Comparison of ENCODE assay signal across 36 cellular contexts in genomic region chr5:158045696-158046095, GRCh38.
"Had no signal": no experiment of that assay in that cellular context is flagged by ENCODE, and none has a peak within 500 bp of the region (broad histone marks: within the 10 kb centered on the region; RNA-seq: fewer than 3 reads in every experiment).

No MANE protein-coding gene starts in this region.

- ATAC-seq: activated CD4-positive, CD25-positive, alpha-beta regulatory T cell treated with anti-CD3 and anti-CD28 coated beads, Interleukin-2, amount 50 U/mL, for 24 hours; activated CD8-positive, alpha-beta memory T cell treated with anti-CD3 and anti-CD28 coated beads, Interleukin-2, amount 10 ng/mL, durations not matched to agents 7 days and 5 days; activated CD8-positive, alpha-beta T cell treated with anti-CD3 and anti-CD28 coated beads, Interleukin-2, amount 10 ng/mL, durations not matched to agents 7 days and 5 days; activated naive CD8-positive, alpha-beta T cell treated with anti-CD3 and anti-CD28 coated beads, Interleukin-2, amount 50 U/mL, for 24 hours; body of pancreas; gastrocnemius medialis; heart right ventricle; T-helper 17 cell had no signal

- H3K4me3 Mint-ChIP-seq: activated B cell treated with CpG ODN at 0.5 μM for 24 hours; activated CD8-positive, alpha-beta memory T cell treated with anti-CD3 and anti-CD28 coated beads, Interleukin-2, amount 10 ng/mL, durations not matched to agents 7 days and 5 days; activated CD8-positive, alpha-beta T cell treated with anti-CD3 and anti-CD28 coated beads, Interleukin-2, amount 10 ng/mL, durations not matched to agents 7 days and 5 days; activated naive CD4-positive, alpha-beta T cell treated with anti-CD3 and anti-CD28 coated beads for 36 hours; activated naive CD4-positive, alpha-beta T cell treated with anti-CD3 and anti-CD28 coated beads, Interleukin-2, amount 50 U/mL, for 24 hours; activated naive CD8-positive, alpha-beta T cell treated with anti-CD3 and anti-CD28 coated beads for 36 hours; activated naive CD8-positive, alpha-beta T cell treated with anti-CD3 and anti-CD28 coated beads, Interleukin-2, amount 50 U/mL, for 24 hours; activated T-helper 1 cell treated with anti-CD3 and anti-CD28 coated beads, Interleukin-12 subunit alpha, Interleukin-12 subunit beta, Interleukin-2, Interleukin-4 antibody, amounts not matched to agents 30 ng/mL and 10 ng/mL and 1 ng/mL, durations not matched to agents 14 hours and 24 hours and 36 hours; T-helper 17 cell; T-helper 2 cell treated with Interferon-gamma antibody and Interleukin-4, amounts not matched to agents 5 μg/mL and 100 μg/mL, for 36 hours had no signal

- H3K4me3 ChIP-seq: adrenal gland, body of pancreas, cardiac muscle cell, colonic mucosa, gastrocnemius medialis, heart right ventricle, hepatocyte had no signal

- H3K4me1 ChIP-seq: colonic mucosa, gastrocnemius medialis, heart right ventricle had no signal

- H3K9me3 Mint-ChIP-seq: activated naive CD4-positive, alpha-beta T cell treated with anti-CD3 and anti-CD28 coated beads for 36 hours; activated naive CD4-positive, alpha-beta T cell treated with anti-CD3 and anti-CD28 coated beads, Interleukin-2, amount 50 U/mL, for 24 hours; activated naive CD8-positive, alpha-beta T cell treated with anti-CD3 and anti-CD28 coated beads for 36 hours; activated naive CD8-positive, alpha-beta T cell treated with anti-CD3 and anti-CD28 coated beads, Interleukin-2, amount 50 U/mL, for 24 hours; activated T-helper 1 cell treated with anti-CD3 and anti-CD28 coated beads, Interleukin-12 subunit alpha, Interleukin-12 subunit beta, Interleukin-2, Interleukin-4 antibody, amounts not matched to agents 30 ng/mL and 10 ng/mL and 1 ng/mL, durations not matched to agents 14 hours and 24 hours and 36 hours; activated T-helper 2 cell treated with anti-CD3 and anti-CD28 coated beads, Interferon-gamma antibody, Interleukin-2, Interleukin-4, amounts not matched to agents 10 μg/mL and 5 μg/mL and 100 μg/mL, durations not matched to agents 14 hours and 24 hours and 36 hours; T-helper 2 cell treated with Interferon-gamma antibody and Interleukin-4, amounts not matched to agents 5 μg/mL and 100 μg/mL, for 36 hours had no signal

- H3K27ac ChIP-seq: body of pancreas, cardiac muscle cell, colonic mucosa, gastrocnemius medialis, heart right ventricle, hepatocyte, WERI-Rb-1 had no signal

- H3K36me3 ChIP-seq: adrenal gland, cardiac muscle cell, colonic mucosa, gastrocnemius medialis, heart right ventricle, WERI-Rb-1 had no signal

- H3K4me1 Mint-ChIP-seq: activated B cell treated with CpG ODN at 0.5 μM for 24 hours; activated CD8-positive, alpha-beta memory T cell treated with anti-CD3 and anti-CD28 coated beads, Interleukin-2, amount 10 ng/mL, durations not matched to agents 7 days and 5 days; activated naive CD4-positive, alpha-beta T cell treated with anti-CD3 and anti-CD28 coated beads, Interleukin-2, amount 50 U/mL, for 24 hours; activated naive CD8-positive, alpha-beta T cell treated with anti-CD3 and anti-CD28 coated beads for 36 hours; activated naive CD8-positive, alpha-beta T cell treated with anti-CD3 and anti-CD28 coated beads, Interleukin-2, amount 50 U/mL, for 24 hours; T-helper 17 cell had no signal

- H2AFZ ChIP-seq: hepatocyte had no signal

- H3K79me2 ChIP-seq: hepatocyte had no signal

- H3K4me2 ChIP-seq: hepatocyte had no signal

- FAIRE-seq: endometrium, endothelial cell of umbilical vein had no signal

- H3K36me3 Mint-ChIP-seq: activated CD8-positive, alpha-beta memory T cell treated with anti-CD3 and anti-CD28 coated beads, Interleukin-2, amount 10 ng/mL, durations not matched to agents 7 days and 5 days; activated naive CD4-positive, alpha-beta T cell treated with anti-CD3 and anti-CD28 coated beads, Interleukin-2, amount 50 U/mL, for 24 hours; activated naive CD8-positive, alpha-beta T cell treated with anti-CD3 and anti-CD28 coated beads for 36 hours had no signal

- H3K9me3 ChIP-seq: adrenal gland, body of pancreas, colonic mucosa, gastrocnemius medialis, heart right ventricle had no signal

- H3K27me3 ChIP-seq: adrenal gland, body of pancreas, cardiac muscle cell, colonic mucosa, gastrocnemius medialis, hepatocyte had no signal

- H3K27ac Mint-ChIP-seq: activated B cell treated with CpG ODN at 0.5 μM for 24 hours; activated CD8-positive, alpha-beta memory T cell treated with anti-CD3 and anti-CD28 coated beads, Interleukin-2, amount 10 ng/mL, durations not matched to agents 7 days and 5 days; activated CD8-positive, alpha-beta T cell treated with anti-CD3 and anti-CD28 coated beads, Interleukin-2, amount 10 ng/mL, durations not matched to agents 7 days and 5 days; activated naive CD4-positive, alpha-beta T cell treated with anti-CD3 and anti-CD28 coated beads for 36 hours; activated naive CD4-positive, alpha-beta T cell treated with anti-CD3 and anti-CD28 coated beads, Interleukin-2, amount 50 U/mL, for 24 hours; activated naive CD8-positive, alpha-beta T cell treated with anti-CD3 and anti-CD28 coated beads for 36 hours; activated naive CD8-positive, alpha-beta T cell treated with anti-CD3 and anti-CD28 coated beads, Interleukin-2, amount 50 U/mL, for 24 hours; activated T-helper 1 cell treated with anti-CD3 and anti-CD28 coated beads, Interleukin-12 subunit alpha, Interleukin-12 subunit beta, Interleukin-2, Interleukin-4 antibody, amounts not matched to agents 30 ng/mL and 10 ng/mL and 1 ng/mL, durations not matched to agents 14 hours and 24 hours and 36 hours; activated T-helper 2 cell treated with anti-CD3 and anti-CD28 coated beads, Interferon-gamma antibody, Interleukin-2, Interleukin-4, amounts not matched to agents 10 μg/mL and 5 μg/mL and 100 μg/mL, durations not matched to agents 14 hours and 24 hours and 36 hours; T-helper 17 cell; T-helper 2 cell treated with Interferon-gamma antibody and Interleukin-4, amounts not matched to agents 5 μg/mL and 100 μg/mL, for 36 hours had no signal

- DNase-seq: activated B cell treated with CpG ODN at 0.5 μM for 24 hours; activated CD4-positive, alpha-beta T cell treated with anti-CD3 and anti-CD28 coated beads for 48 hours; activated CD4-positive, alpha-beta T cell treated with anti-CD3 and anti-CD28 coated beads, Interleukin-2, amount 50 U/mL, for 1 hour; activated CD4-positive, alpha-beta T cell treated with anti-CD3 and anti-CD28 coated beads, Interleukin-2, amount 50 U/mL, for 48 hours; activated CD8-positive, alpha-beta memory T cell treated with anti-CD3 and anti-CD28 coated beads, Interleukin-2, amount 10 ng/mL, durations not matched to agents 7 days and 5 days; activated CD8-positive, alpha-beta memory T cell treated with anti-CD3 and anti-CD28 coated beads, Interleukin-2, amount 50 U/mL, for 4 hours; activated CD8-positive, alpha-beta T cell treated with anti-CD3 and anti-CD28 coated beads, Interleukin-2, amount 10 ng/mL, durations not matched to agents 7 days and 5 days; activated effector memory CD4-positive, alpha-beta T cell treated with anti-CD3 and anti-CD28 coated beads, Interleukin-2, amount 50 U/mL, for 16 hours; activated naive CD4-positive, alpha-beta T cell treated with anti-CD3 and anti-CD28 coated beads for 36 hours; activated naive CD8-positive, alpha-beta T cell treated with anti-CD3 and anti-CD28 coated beads for 36 hours; activated naive CD8-positive, alpha-beta T cell treated with anti-CD3 and anti-CD28 coated beads, Interleukin-2, amount 50 U/mL, for 24 hours; activated T-cell treated with anti-CD3 and anti-CD28 coated beads, Interleukin-2, amount 50 U/mL, for 1 hour; activated T-cell treated with anti-CD3 and anti-CD28 coated beads, Interleukin-2, amount 50 U/mL, for 48 hours; adrenal gland; amygdala; aorta; body of pancreas; central memory CD4-positive, alpha-beta T cell; cerebellar nuclear complex; colonic mucosa; effector CD8-positive, alpha-beta T cell; foreskin fibroblast; gastrocnemius medialis; heart right ventricle; T-helper 17 cell; T1000; WERI-Rb-1 had no signal
